Comparison of ENCODE assay signal across 10 cellular contexts in genomic region chr10:82882722-82883121, GRCh38.
"Had no signal": no experiment of that assay in that cellular context is flagged by ENCODE, and none has a peak within 500 bp of the region (broad histone marks: within the 10 kb centered on the region; RNA-seq: fewer than 3 reads in every experiment).

No MANE protein-coding gene starts in this region.

- H3K36me3 ChIP-seq: HAP-1 had no signal

- H3K4me3 Mint-ChIP-seq: HFFc6, IgD-negative memory B cell had no signal

- H3K27me3 Mint-ChIP-seq: IgD-negative memory B cell had no signal

- ATAC-seq: HCT116, HepG2 had no signal

- H3K4me1 Mint-ChIP-seq: IgD-negative memory B cell had no signal

- H3K4me1 ChIP-seq: HAP-1 had no signal

- FAIRE-seq: HepG2 had no signal

- H3K27ac Mint-ChIP-seq: IgD-negative memory B cell had no signal

- DNase-seq: GM23248, GOT3, H7, HFFc6, KBM-7 had no signal

- H3K9me3 ChIP-seq: HAP-1 had no signal

- H3K9ac ChIP-seq: GM23248 had no signal

- H3K9me3 Mint-ChIP-seq: HFFc6 had no signal

- H3K36me3 Mint-ChIP-seq: IgD-negative memory B cell had no signal

- H3K4me3 ChIP-seq: GM23248, HAP-1 had no signal

- H3K27ac ChIP-seq: GM23248, HL-60 had no signal

- H2AFZ ChIP-seq: GM23248 had no signal
